In genomic region chr10:32144817-32145688, GRCh38 we compare ENCODE assay signal across 1 cellular context.
A peak's percentile ranks its signal among the peaks of the same experiment; 100 is the strongest.
TF ChIP-seq lines count a peak whose summit lies in the region.

No MANE protein-coding gene starts in this region.

TF ChIP-seq in HEK293, 187 proteins besides CTCF, POLR2A, EP300 and RAD21 (continued from another document):
- TF ChIP-seq, protein P1, sequence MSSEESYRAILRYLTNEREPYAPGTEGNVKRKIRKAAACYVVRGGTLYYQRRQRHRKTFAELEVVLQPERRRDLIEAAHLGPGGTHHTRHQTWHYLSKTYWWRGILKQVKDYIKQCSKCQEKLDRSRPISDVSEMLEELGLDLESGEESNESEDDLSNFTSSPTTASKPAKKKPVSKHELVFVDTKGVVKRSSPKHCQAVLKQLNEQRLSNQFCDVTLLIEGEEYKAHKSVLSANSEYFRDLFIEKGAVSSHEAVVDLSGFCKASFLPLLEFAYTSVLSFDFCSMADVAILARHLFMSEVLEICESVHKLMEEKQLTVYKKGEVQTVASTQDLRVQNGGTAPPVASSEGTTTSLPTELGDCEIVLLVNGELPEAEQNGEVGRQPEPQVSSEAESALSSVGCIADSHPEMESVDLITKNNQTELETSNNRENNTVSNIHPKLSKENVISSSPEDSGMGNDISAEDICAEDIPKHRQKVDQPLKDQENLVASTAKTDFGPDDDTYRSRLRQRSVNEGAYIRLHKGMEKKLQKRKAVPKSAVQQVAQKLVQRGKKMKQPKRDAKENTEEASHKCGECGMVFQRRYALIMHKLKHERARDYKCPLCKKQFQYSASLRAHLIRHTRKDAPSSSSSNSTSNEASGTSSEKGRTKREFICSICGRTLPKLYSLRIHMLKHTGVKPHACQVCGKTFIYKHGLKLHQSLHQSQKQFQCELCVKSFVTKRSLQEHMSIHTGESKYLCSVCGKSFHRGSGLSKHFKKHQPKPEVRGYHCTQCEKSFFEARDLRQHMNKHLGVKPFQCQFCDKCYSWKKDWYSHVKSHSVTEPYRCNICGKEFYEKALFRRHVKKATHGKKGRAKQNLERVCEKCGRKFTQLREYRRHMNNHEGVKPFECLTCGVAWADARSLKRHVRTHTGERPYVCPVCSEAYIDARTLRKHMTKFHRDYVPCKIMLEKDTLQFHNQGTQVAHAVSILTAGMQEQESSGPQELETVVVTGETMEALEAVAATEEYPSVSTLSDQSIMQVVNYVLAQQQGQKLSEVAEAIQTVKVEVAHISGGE (tag by site-specific recombination; conservative IDR thresholded peaks at IDR 0.05; ENCODE audit: low read depth) = peak; percentile 76
- TF ChIP-seq HOXD13 (CRISPR knock-in tag; IDR thresholded peaks at IDR 0.05; ENCODE audit: borderline replicate concordance) (no peak), ZNF600 (tag by site-specific recombination; IDR thresholded peaks at IDR 0.05) (no peak), ZNF394 (tag by site-specific recombination; IDR thresholded peaks at IDR 0.05; ENCODE audit: borderline replicate concordance) (peak; percentile 88; the same call in 1 of the 2 replicates), GFI1B (tag by site-specific recombination; IDR thresholded peaks at IDR 0.05) (0 out of 2 replicates have a peak, but pooled peaks have one; percentile 11), ZNF558 (tag by site-specific recombination; IDR thresholded peaks at IDR 0.05) (peak; percentile 74; the same call in 1 of the 2 replicates), ZNF354C (tag by site-specific recombination; IDR thresholded peaks at IDR 0.05; ENCODE audit: borderline replicate concordance, low read depth) (no peak), ZSCAN30 (tag by site-specific recombination; IDR thresholded peaks at IDR 0.05) (no peak), ZNF426 (tag by site-specific recombination; IDR thresholded peaks at IDR 0.05) (peak; percentile 86), ZNF629 (tag by site-specific recombination; IDR thresholded peaks at IDR 0.05) (peak; percentile 53; the same call in 1 of the 2 replicates), OVOL3 (tag by site-specific recombination; IDR thresholded peaks at IDR 0.05) (no peak), REST (tag by site-specific recombination; IDR thresholded peaks at IDR 0.05) (peak; percentile 66; the same call in 1 of the 2 replicates), ZFP37 (tag by site-specific recombination; IDR thresholded peaks at IDR 0.05) (no peak), ZNF654 (tag by site-specific recombination; IDR thresholded peaks at IDR 0.05; ENCODE audit: low read depth) (peak; percentile 28), ZNF585B (tag by site-specific recombination; IDR thresholded peaks at IDR 0.05) (no peak), ZBTB20 (tag by site-specific recombination; IDR thresholded peaks at IDR 0.05) (no peak), ZNF202 (tag by site-specific recombination; IDR thresholded peaks at IDR 0.05; ENCODE audit: borderline replicate concordance) (no peak), ZNF658 (tag by site-specific recombination; IDR thresholded peaks at IDR 0.05) (no peak), WT1 (tag by site-specific recombination; IDR thresholded peaks at IDR 0.05) (no peak), ZNF433 (tag by site-specific recombination; IDR thresholded peaks at IDR 0.05; ENCODE audit: low read depth) (peak; percentile 75; the same call in 1 of the 2 replicates), ZNF664 (tag by site-specific recombination; IDR thresholded peaks at IDR 0.05) (peak; percentile 71; the same call in 1 of the 2 replicates), ZXDB (tag by site-specific recombination; IDR thresholded peaks at IDR 0.05) (0 out of 2 replicates have a peak, but pooled peaks have one; percentile 44), ZSCAN16 (tag by site-specific recombination; IDR thresholded peaks at IDR 0.05) (no peak), MYNN (tag by site-specific recombination; IDR thresholded peaks at IDR 0.05; ENCODE audit: borderline replicate concordance) (peak; percentile 26; the same call in 1 of the 2 replicates), YY1 (tag by site-specific recombination; IDR thresholded peaks at IDR 0.05) (no peak), ZNF140 (tag by site-specific recombination; IDR thresholded peaks at IDR 0.05) (0 out of 2 replicates have a peak, but pooled peaks have one; percentile 57), ZNF266 (tag by site-specific recombination; IDR thresholded peaks at IDR 0.05; ENCODE audit: low read depth) (peak; percentile 66; the same call in 1 of the 2 replicates), ZNF791 (tag by site-specific recombination; IDR thresholded peaks at IDR 0.05) (0 out of 2 replicates have a peak, but pooled peaks have one; percentile 15), ZNF175 (tag by site-specific recombination; IDR thresholded peaks at IDR 0.05) (no peak), ZNF677 (tag by site-specific recombination; IDR thresholded peaks at IDR 0.05) (no peak), GLI2 (tag by site-specific recombination; IDR thresholded peaks at IDR 0.05; ENCODE audit: borderline replicate concordance, low read depth) (peak; percentile 34; the same call in 1 of the 2 replicates), PRDM1 (tag by site-specific recombination; IDR thresholded peaks at IDR 0.05) (no peak), ZIC2 (tag by site-specific recombination; IDR thresholded peaks at IDR 0.05) (peak; percentile 25; the same call in 1 of the 2 replicates)
- TF ChIP-seq, protein P2, sequence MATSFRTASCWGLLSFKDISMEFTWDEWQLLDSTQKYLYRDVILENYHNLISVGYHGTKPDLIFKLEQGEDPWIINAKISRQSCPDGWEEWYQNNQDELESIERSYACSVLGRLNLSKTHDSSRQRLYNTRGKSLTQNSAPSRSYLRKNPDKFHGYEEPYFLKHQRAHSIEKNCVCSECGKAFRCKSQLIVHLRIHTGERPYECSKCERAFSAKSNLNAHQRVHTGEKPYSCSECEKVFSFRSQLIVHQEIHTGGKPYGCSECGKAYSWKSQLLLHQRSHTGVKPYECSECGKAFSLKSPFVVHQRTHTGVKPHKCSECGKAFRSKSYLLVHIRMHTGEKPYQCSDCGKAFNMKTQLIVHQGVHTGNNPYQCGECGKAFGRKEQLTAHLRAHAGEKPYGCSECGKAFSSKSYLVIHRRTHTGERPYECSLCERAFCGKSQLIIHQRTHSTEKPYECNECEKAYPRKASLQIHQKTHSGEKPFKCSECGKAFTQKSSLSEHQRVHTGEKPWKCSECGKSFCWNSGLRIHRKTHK (tag by site-specific recombination; IDR thresholded peaks at IDR 0.05) = no peak
- TF ChIP-seq, protein P3, sequence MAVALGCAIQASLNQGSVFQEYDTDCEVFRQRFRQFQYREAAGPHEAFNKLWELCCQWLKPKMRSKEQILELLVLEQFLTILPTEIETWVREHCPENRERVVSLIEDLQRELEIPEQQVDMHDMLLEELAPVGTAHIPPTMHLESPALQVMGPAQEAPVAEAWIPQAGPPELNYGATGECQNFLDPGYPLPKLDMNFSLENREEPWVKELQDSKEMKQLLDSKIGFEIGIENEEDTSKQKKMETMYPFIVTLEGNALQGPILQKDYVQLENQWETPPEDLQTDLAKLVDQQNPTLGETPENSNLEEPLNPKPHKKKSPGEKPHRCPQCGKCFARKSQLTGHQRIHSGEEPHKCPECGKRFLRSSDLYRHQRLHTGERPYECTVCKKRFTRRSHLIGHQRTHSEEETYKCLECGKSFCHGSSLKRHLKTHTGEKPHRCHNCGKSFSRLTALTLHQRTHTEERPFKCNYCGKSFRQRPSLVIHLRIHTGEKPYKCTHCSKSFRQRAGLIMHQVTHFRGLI (tag by site-specific recombination; IDR thresholded peaks at IDR 0.05) = no peak
- TF ChIP-seq, protein P4, sequence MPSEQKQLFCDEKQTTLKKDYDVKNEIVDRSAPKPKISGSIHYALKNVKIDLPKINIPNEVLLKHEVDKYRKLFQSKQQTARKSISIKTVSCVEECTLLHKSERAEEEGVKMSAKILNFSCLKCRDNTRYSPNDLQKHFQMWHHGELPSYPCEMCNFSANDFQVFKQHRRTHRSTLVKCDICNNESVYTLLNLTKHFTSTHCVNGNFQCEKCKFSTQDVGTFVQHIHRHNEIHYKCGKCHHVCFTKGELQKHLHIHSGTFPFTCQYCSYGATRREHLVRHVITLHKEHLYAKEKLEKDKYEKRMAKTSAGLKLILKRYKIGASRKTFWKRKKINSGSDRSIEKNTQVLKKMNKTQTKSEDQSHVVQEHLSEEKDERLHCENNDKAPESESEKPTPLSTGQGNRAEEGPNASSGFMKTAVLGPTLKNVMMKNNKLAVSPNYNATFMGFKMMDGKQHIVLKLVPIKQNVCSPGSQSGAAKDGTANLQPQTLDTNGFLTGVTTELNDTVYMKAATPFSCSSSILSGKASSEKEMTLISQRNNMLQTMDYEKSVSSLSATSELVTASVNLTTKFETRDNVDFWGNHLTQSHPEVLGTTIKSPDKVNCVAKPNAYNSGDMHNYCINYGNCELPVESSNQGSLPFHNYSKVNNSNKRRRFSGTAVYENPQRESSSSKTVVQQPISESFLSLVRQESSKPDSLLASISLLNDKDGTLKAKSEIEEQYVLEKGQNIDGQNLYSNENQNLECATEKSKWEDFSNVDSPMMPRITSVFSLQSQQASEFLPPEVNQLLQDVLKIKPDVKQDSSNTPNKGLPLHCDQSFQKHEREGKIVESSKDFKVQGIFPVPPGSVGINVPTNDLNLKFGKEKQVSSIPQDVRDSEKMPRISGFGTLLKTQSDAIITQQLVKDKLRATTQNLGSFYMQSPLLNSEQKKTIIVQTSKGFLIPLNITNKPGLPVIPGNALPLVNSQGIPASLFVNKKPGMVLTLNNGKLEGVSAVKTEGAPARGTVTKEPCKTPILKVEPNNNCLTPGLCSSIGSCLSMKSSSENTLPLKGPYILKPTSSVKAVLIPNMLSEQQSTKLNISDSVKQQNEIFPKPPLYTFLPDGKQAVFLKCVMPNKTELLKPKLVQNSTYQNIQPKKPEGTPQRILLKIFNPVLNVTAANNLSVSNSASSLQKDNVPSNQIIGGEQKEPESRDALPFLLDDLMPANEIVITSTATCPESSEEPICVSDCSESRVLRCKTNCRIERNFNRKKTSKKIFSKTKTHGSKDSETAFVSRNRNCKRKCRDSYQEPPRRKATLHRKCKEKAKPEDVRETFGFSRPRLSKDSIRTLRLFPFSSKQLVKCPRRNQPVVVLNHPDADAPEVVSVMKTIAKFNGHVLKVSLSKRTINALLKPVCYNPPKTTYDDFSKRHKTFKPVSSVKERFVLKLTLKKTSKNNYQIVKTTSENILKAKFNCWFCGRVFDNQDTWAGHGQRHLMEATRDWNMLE (tag by site-specific recombination; conservative IDR thresholded peaks at IDR 0.05; ENCODE audit: low read depth) = peak; percentile 85
- TF ChIP-seq, protein P5, sequence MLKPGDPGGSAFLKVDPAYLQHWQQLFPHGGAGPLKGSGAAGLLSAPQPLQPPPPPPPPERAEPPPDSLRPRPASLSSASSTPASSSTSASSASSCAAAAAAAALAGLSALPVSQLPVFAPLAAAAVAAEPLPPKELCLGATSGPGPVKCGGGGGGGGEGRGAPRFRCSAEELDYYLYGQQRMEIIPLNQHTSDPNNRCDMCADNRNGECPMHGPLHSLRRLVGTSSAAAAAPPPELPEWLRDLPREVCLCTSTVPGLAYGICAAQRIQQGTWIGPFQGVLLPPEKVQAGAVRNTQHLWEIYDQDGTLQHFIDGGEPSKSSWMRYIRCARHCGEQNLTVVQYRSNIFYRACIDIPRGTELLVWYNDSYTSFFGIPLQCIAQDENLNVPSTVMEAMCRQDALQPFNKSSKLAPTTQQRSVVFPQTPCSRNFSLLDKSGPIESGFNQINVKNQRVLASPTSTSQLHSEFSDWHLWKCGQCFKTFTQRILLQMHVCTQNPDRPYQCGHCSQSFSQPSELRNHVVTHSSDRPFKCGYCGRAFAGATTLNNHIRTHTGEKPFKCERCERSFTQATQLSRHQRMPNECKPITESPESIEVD (tag by site-specific recombination; IDR thresholded peaks at IDR 0.05) = no peak
- TF ChIP-seq, protein P6, sequence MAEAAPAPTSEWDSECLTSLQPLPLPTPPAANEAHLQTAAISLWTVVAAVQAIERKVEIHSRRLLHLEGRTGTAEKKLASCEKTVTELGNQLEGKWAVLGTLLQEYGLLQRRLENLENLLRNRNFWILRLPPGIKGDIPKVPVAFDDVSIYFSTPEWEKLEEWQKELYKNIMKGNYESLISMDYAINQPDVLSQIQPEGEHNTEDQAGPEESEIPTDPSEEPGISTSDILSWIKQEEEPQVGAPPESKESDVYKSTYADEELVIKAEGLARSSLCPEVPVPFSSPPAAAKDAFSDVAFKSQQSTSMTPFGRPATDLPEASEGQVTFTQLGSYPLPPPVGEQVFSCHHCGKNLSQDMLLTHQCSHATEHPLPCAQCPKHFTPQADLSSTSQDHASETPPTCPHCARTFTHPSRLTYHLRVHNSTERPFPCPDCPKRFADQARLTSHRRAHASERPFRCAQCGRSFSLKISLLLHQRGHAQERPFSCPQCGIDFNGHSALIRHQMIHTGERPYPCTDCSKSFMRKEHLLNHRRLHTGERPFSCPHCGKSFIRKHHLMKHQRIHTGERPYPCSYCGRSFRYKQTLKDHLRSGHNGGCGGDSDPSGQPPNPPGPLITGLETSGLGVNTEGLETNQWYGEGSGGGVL (tag by site-specific recombination; IDR thresholded peaks at IDR 0.05) = no peak
